In the genomic region with DNA sequence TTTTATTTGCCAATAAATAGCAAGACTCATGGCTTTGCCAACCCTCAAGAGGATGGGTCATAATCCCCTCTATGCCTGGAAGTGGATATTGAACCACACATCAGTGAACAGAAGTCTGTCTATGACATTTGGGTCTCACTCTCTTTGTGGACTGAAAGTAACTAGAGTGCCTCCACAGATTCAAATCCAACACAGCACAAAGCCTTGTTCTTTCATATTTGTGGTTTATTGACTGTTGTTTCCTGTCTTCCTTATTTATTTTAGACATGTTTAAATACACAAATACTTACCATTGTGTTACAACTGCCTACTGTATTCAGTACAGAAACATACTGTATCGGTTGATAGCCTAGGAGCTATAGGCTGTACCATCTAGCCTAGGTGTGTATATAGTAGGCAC, we compare ENCODE assay signal across 24 cellular contexts.
"Had no signal": no experiment of that assay in that cellular context is flagged by ENCODE, and none has a peak within 500 bp of the region (broad histone marks: within the 10 kb centered on the region; RNA-seq: fewer than 3 reads in every experiment).

No MANE protein-coding gene starts in this region.

- H3K4me1 ChIP-seq: parathyroid adenoma, psoas muscle, right lobe of liver, sigmoid colon, stomach, thyroid gland, upper lobe of left lung, vagina had no signal

- H3K36me3 ChIP-seq: neural progenitor cell, ovary, right lobe of liver, sigmoid colon, stomach, thoracic aorta, thyroid gland, tibial nerve, upper lobe of left lung, vagina had no signal

- ATAC-seq: psoas muscle; right cardiac atrium; right lobe of liver; stimulated activated effector memory CD8-positive, alpha-beta T cell treated with anti-CD3 and anti-CD28 coated beads, Interleukin-12 subunit alpha, Interleukin-12 subunit beta, amount 100 ng/mL, for 72 hours; stimulated activated naive B cell treated with anti-CD40 and anti-IgM and Interleukin-4, amounts not matched to agents 10 μg/mL and 1 μg/mL and 100 μg/mL, for 72 hours had no signal

- H3K4me3 ChIP-seq: neural progenitor cell, ovary, psoas muscle, right lobe of liver, sigmoid colon, stomach, thoracic aorta, thyroid gland, tibial nerve, upper lobe of left lung, vagina had no signal

- H3K9me3 ChIP-seq: psoas muscle, right lobe of liver, stomach, thoracic aorta, thyroid gland, upper lobe of left lung, vagina had no signal

- DNase-seq: occipital lobe; ovary; posterior cingulate gyrus; psoas muscle; right cardiac atrium; right lobe of liver; sigmoid colon; small intestine; stimulated activated CD4-positive, alpha-beta T cell treated with anti-CD3 and anti-CD28 coated beads, Interleukin-15, amount 100 ng/mL, for 24 hours; stimulated activated CD4-positive, alpha-beta T cell treated with anti-CD3 and anti-CD28 coated beads, Interleukin-2, amount 100 ng/mL, for 24 hours; stimulated activated CD4-positive, alpha-beta T cell treated with anti-CD3 and anti-CD28 coated beads, Interleukin-2, amount 100 ng/mL, for 48 hours; stimulated activated CD4-positive, alpha-beta T cell treated with anti-CD3 and anti-CD28 coated beads, Interleukin-4, amount 100 ng/mL, for 24 hours; stimulated activated naive B cell treated with anti-CD40 and anti-IgM and Interleukin-4, amounts not matched to agents 10 μg/mL and 1 μg/mL and 100 μg/mL, for 72 hours; stimulated activated naive CD4-positive, alpha-beta T cell treated with Interleukin-2 at 50 U/mL for 16 hours; stomach; thyroid gland; trophoblast cell; upper lobe of left lung had no signal
